Comparison of ENCODE assay signal across 10 cellular contexts in the genomic region with DNA sequence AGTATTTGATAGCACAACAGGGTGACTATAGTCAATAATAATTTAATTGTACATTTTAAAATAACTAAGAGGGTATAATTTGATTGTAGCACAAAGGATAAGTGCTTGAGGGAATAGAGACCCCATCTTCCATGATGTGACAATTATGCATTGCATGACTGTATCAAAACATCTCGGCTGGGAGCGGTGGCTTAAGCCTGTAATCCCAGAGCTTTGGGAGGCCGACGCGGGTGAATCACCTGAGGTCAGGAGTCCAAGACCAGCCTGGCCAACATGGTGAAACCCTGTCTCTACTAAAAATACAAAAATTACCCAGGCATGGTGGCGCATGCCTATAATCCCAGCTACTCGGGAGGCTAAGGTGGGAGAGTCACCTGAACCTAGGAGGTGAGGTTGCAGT. TPM values are rescaled to one million over a fixed set of nuclear protein-coding genes. Genes with fewer than 3 reads are reported as not detected.
DNase-seq lines count a peak whose midpoint lies in the region; FAIRE-seq and TF ChIP-seq lines count a peak whose summit lies in the region.
"Not testable (repeated sequence)": the region's sequence is repeated elsewhere in the genome, so short reads cannot be mapped to it uniquely, and the experiment has no call there.
"Had no signal": no experiment of that assay in that cellular context is flagged by ENCODE, and none has a peak within 500 bp of the region (broad histone marks: within the 10 kb centered on the region; RNA-seq: fewer than 3 reads in every experiment).

No MANE protein-coding gene starts in this region.

- H3K27me3 ChIP-seq in Karpas-422 (ENCODE audit: low read length); astrocyte (ENCODE audit: insufficient read depth, low read length): not testable (repeated sequence)

- not testable (repeated sequence) for H3K4me2 ChIP-seq in Karpas-422 (ENCODE audit: low read depth, low read length, poor library complexity, severe bottlenecking); astrocyte (ENCODE audit: low read length)

- H3K9me3 ChIP-seq in Karpas-422 (ENCODE audit: low read length); astrocyte (ENCODE audit: insufficient read depth, low read depth, low read length): not testable (repeated sequence)

- not testable (repeated sequence) for H3K9me2 ChIP-seq in Karpas-422 (replicated peaks; ENCODE audit: insufficient read depth, low read length)

- not testable (repeated sequence) for TF ChIP-seq CTCF in astrocyte (IDR thresholded peaks at IDR 0.05; ENCODE audit: insufficient read depth, low read depth, low read length)

- not testable (repeated sequence) for H3K9me3 Mint-ChIP-seq in astrocyte (ENCODE audit: unreplicated experiment)

- not testable (repeated sequence) for H3K27ac ChIP-seq in Karpas-422 (ENCODE audit: low read length); astrocyte (ENCODE audit: low read depth, low read length)

- not testable (repeated sequence) for FAIRE-seq in RCC 7860 (lab: Jason Lieb, UNC); astrocyte (lab: Jason Lieb, UNC)

- H3K27me3 Mint-ChIP-seq in astrocyte (ENCODE audit: low read depth, unreplicated experiment) = peaks cover 13% of the 10 kb centered on the region

- peaks cover 11% of the 10 kb centered on the region for H3K4me1 Mint-ChIP-seq in astrocyte (ENCODE audit: low read depth, unreplicated experiment)

- not testable (repeated sequence) for H4K20me1 ChIP-seq in Karpas-422 (ENCODE audit: insufficient read depth, low read depth, low read length); astrocyte (ENCODE audit: insufficient read depth, low read length)

- peak; percentile 21 for DNase-seq in Daoy (ENCODE audit: low read depth)
- peak; percentile 9 for DNase-seq in Karpas-422
- peak; percentile 1 for DNase-seq in NCI-H82 (lab: John Stamatoyannopoulos, UW)
- DNase-seq in RCC 7860 (ENCODE audit: low spot score) = peak; percentile 56
- not testable (repeated sequence) for DNase-seq in astrocyte (ENCODE audit: low read depth)

- H3K9ac ChIP-seq in Karpas-422 (ENCODE audit: low read length); astrocyte (ENCODE audit: low read length): not testable (repeated sequence)

- H3K36me3 ChIP-seq in Karpas-422 (ENCODE audit: insufficient read depth, low read length); astrocyte (ENCODE audit: insufficient read depth, low read length): not testable (repeated sequence)

- H3K36me3 Mint-ChIP-seq in astrocyte (ENCODE audit: low read depth, unreplicated experiment) = not testable (repeated sequence)

- not testable (repeated sequence) for H3K4me3 Mint-ChIP-seq in astrocyte (ENCODE audit: unreplicated experiment)

- H3K27ac Mint-ChIP-seq in astrocyte (ENCODE audit: unreplicated experiment) = peak overlapping the region; percentile 58

- H3K79me2 ChIP-seq in Karpas-422 (ENCODE audit: low read length); astrocyte (ENCODE audit: insufficient read depth, low read length): not testable (repeated sequence)

- H3K4me1 ChIP-seq in Karpas-422 (ENCODE audit: low read length); astrocyte (ENCODE audit: insufficient read depth, low read length): not testable (repeated sequence)

- H2AFZ ChIP-seq in Karpas-422 (ENCODE audit: low read length); astrocyte (ENCODE audit: low read depth, low read length): not testable (repeated sequence)

- not testable (repeated sequence) for H3K4me3 ChIP-seq in Karpas-422 (ENCODE audit: low read length); astrocyte (ENCODE audit: insufficient read depth, low read depth, low read length)

RNA-seq across cellular contexts. Expression of a gene that starts 38.3 kb away (rescaled TPM):
- 1.1 and 1.2 TPM in 2 replicates for total RNA-seq in Daoy (2014; rRNA removed; shearing (Covaris generic))
- total RNA-seq in Karpas-422 (2014; rRNA removed; shearing (Covaris generic); ENCODE audit: low replicate concordance) = not detected in 2 replicates
- 5.2 and 6.2 TPM in 2 replicates for total RNA-seq in astrocyte
- total RNA-seq: CD4-positive, alpha-beta memory T cell; CD4-positive, CD25-positive, alpha-beta regulatory T cell; CD8-positive, alpha-beta memory T cell; G401 had no signal

RNA-seq across cellular contexts. Expression of a gene that starts 44.5 kb away (rescaled TPM):
- not detected in 2 replicates for total RNA-seq in Daoy (2014; rRNA removed; shearing (Covaris generic))
- total RNA-seq in Karpas-422 (2014; rRNA removed; shearing (Covaris generic); ENCODE audit: low replicate concordance) = not detected in 2 replicates
- total RNA-seq in astrocyte = 0.30 and 1.2 TPM in 2 replicates
- total RNA-seq: A673; CD4-positive, alpha-beta memory T cell; CD4-positive, CD25-positive, alpha-beta regulatory T cell; CD8-positive, alpha-beta memory T cell; G401 had no signal
